ENCODE assay signal across 9 cellular contexts in genomic region chr10:75404335-75405200, GRCh38. TPM values are rescaled to one million over a fixed set of nuclear protein-coding genes. Genes with fewer than 3 reads are reported as not detected.
DNase-seq lines count a peak whose midpoint lies in the region; ATAC-seq, FAIRE-seq and TF ChIP-seq lines count a peak whose summit lies in the region.
"Had no signal": no experiment of that assay in that cellular context is flagged by ENCODE, and none has a peak within 500 bp of the region (broad histone marks: within the 10 kb centered on the region; RNA-seq: fewer than 3 reads in every experiment).

No MANE protein-coding gene starts in this region.

- H3K4me1 Mint-ChIP-seq in effector memory CD8-positive, alpha-beta T cell (ENCODE audit: low read depth in 2 of 2) = peaks cover 14 to 26% of the 10 kb centered on the region in 2 donors
- peaks cover 15 to 51% (median 45%) of the 10 kb centered on the region in 4 donors for H3K4me1 Mint-ChIP-seq in naive thymus-derived CD8-positive, alpha-beta T cell
- H3K4me1 Mint-ChIP-seq in stimulated activated effector memory CD8-positive, alpha-beta T cell treated with anti-CD3 and anti-CD28 coated beads, Interleukin-12 subunit alpha, Interleukin-12 subunit beta, amount 100 ng/mL, for 72 hours = peaks cover 41% of the 10 kb centered on the region

- H3K4me3 Mint-ChIP-seq in effector memory CD8-positive, alpha-beta T cell = peak overlapping the region; percentile 13 to 21
- peak overlapping the region in 9 of 10 donors; percentile 40 to 82 (median 64) for H3K4me3 Mint-ChIP-seq in naive thymus-derived CD8-positive, alpha-beta T cell
- H3K4me3 Mint-ChIP-seq in stimulated activated effector memory CD8-positive, alpha-beta T cell treated with anti-CD3 and anti-CD28 coated beads, Interleukin-12 subunit alpha, Interleukin-12 subunit beta, amount 100 ng/mL, for 72 hours = no peak overlapping the region

- no peaks in the 10 kb centered on the region for H3K9me3 Mint-ChIP-seq in effector memory CD8-positive, alpha-beta T cell
- peaks cover 0 to 8% (median 0%) of the 10 kb centered on the region in 9 donors for H3K9me3 Mint-ChIP-seq in naive thymus-derived CD8-positive, alpha-beta T cell
- H3K9me3 Mint-ChIP-seq in stimulated activated effector memory CD8-positive, alpha-beta T cell treated with anti-CD3 and anti-CD28 coated beads, Interleukin-12 subunit alpha, Interleukin-12 subunit beta, amount 100 ng/mL, for 72 hours = no peaks in the 10 kb centered on the region

- DNase-seq in GM12892 (ENCODE audit: insufficient read length) = peak; percentile 33
- DNase-seq in NCI-H2196 (lab: John Stamatoyannopoulos, UW; ENCODE audit: unreplicated experiment) = peak; percentile 16
- DNase-seq in effector memory CD8-positive, alpha-beta T cell = no peak
- no peak for DNase-seq in naive thymus-derived CD8-positive, alpha-beta T cell
- no peak for DNase-seq in erythroblast (lab: John Stamatoyannopoulos, UW)
- no peak for DNase-seq in iPS-NIHi7 (ENCODE audit: extremely low spot score)
- DNase-seq in hepatic stellate cell (ENCODE audit: low spot score) = no peak
- no peak for DNase-seq in stimulated activated effector memory CD8-positive, alpha-beta T cell treated with anti-CD3 and anti-CD28 coated beads, Interleukin-12 subunit alpha, Interleukin-12 subunit beta, amount 100 ng/mL, for 72 hours (ENCODE audit: low spot score in 2 of 2)

- no peak for ATAC-seq in effector memory CD8-positive, alpha-beta T cell (replicated peaks)
- ATAC-seq in naive thymus-derived CD8-positive, alpha-beta T cell = no peak
- no peak for ATAC-seq in stimulated activated effector memory CD8-positive, alpha-beta T cell treated with anti-CD3 and anti-CD28 coated beads, Interleukin-12 subunit alpha, Interleukin-12 subunit beta, amount 100 ng/mL, for 72 hours

- no peak for FAIRE-seq in GM12892 (lab: Jason Lieb, UNC)

- POLR2A ChIA-PET in naive thymus-derived CD8-positive, alpha-beta T cell (lab: Charles Lee) = no interaction called here

- TF ChIP-seq POLR2A in GM12892 (IDR thresholded peaks at IDR 0.05; ENCODE audit: low read depth, low read length) (no peak), erythroblast (IDR thresholded peaks at IDR 0.05; ENCODE audit: low read length) (no peak)

- H3K27ac Mint-ChIP-seq in effector memory CD8-positive, alpha-beta T cell = no peak overlapping the region
- no peak overlapping the region for H3K27ac Mint-ChIP-seq in naive thymus-derived CD8-positive, alpha-beta T cell
- H3K27ac Mint-ChIP-seq in stimulated activated effector memory CD8-positive, alpha-beta T cell treated with anti-CD3 and anti-CD28 coated beads, Interleukin-12 subunit alpha, Interleukin-12 subunit beta, amount 100 ng/mL, for 72 hours = no peak overlapping the region

- H3K36me3 Mint-ChIP-seq in effector memory CD8-positive, alpha-beta T cell (ENCODE audit: insufficient read depth) = peaks cover 2% of the 10 kb centered on the region
- H3K36me3 Mint-ChIP-seq in naive thymus-derived CD8-positive, alpha-beta T cell = peaks cover 1 to 7% (median 4%) of the 10 kb centered on the region in 3 donors
- H3K36me3 Mint-ChIP-seq in stimulated activated effector memory CD8-positive, alpha-beta T cell treated with anti-CD3 and anti-CD28 coated beads, Interleukin-12 subunit alpha, Interleukin-12 subunit beta, amount 100 ng/mL, for 72 hours = no peaks in the 10 kb centered on the region

- H3K27me3 Mint-ChIP-seq in effector memory CD8-positive, alpha-beta T cell = peaks cover 65 to 77% of the 10 kb centered on the region in 2 donors
- H3K27me3 Mint-ChIP-seq in naive thymus-derived CD8-positive, alpha-beta T cell = peaks cover 22 to 74% (median 51%) of the 10 kb centered on the region in 5 donors

RNA-seq across cellular contexts. Expression of gene ZNF503, which starts 3.0 kb away (rescaled TPM):
- not detected for polyA plus RNA-seq in GM12892 (2012; ENCODE audit: missing spikeins)
- total RNA-seq in naive thymus-derived CD8-positive, alpha-beta T cell = under 1 TPM; 0.11 to 0.13 TPM
- not detected for polyA plus RNA-seq in naive thymus-derived CD8-positive, alpha-beta T cell

RNA-seq across cellular contexts. Expression of gene LRMDA, which starts 26.9 kb away (rescaled TPM):
- not detected for polyA plus RNA-seq in GM12892 (2012; ENCODE audit: missing spikeins)
- total RNA-seq in naive thymus-derived CD8-positive, alpha-beta T cell = not detected
- not detected for polyA plus RNA-seq in naive thymus-derived CD8-positive, alpha-beta T cell
- total RNA-seq: LHCN-M2 had no signal

Comparison
In these comparisons a context has a peak if more than half of its experiments do, and no peak if none do; other contexts are left out.
1. DNase-seq: peak in GM12892 (single experiment) and NCI-H2196 (single experiment); none in effector memory CD8-positive, alpha-beta T cell (0 of 3), naive thymus-derived CD8-positive, alpha-beta T cell (0 of 10), erythroblast (0 of 2), iPS-NIHi7 (single experiment), hepatic stellate cell (single experiment) and stimulated activated effector memory CD8-positive, alpha-beta T cell treated with anti-CD3 and anti-CD28 coated beads, Interleukin-12 subunit alpha, Interleukin-12 subunit beta, amount 100 ng/mL, for 72 hours (0 of 2).